Comparison of ENCODE assay signal across 17 cellular contexts in genomic region chr17:14165672-14166071, GRCh38.
DNase-seq lines count a peak whose midpoint lies in the region; ATAC-seq and TF ChIP-seq lines count a peak whose summit lies in the region.
"Had no signal": no experiment of that assay in that cellular context is flagged by ENCODE, and none has a peak within 500 bp of the region (broad histone marks: within the 10 kb centered on the region; RNA-seq: fewer than 3 reads in every experiment).

No MANE protein-coding gene starts in this region.

- no peak for TF ChIP-seq CTCF in endodermal cell (conservative IDR thresholded peaks at IDR 0.05)

- H3K27me3 Mint-ChIP-seq in endodermal cell (ENCODE audit: insufficient read depth), result no peaks in the 10 kb centered on the region
- no peaks in the 10 kb centered on the region for H3K27me3 Mint-ChIP-seq in activated CD8-positive, alpha-beta T cell treated with anti-CD3 and anti-CD28 coated beads, Interleukin-2, amount 10 ng/mL, durations not matched to agents 7 days and 5 days (ENCODE audit: low read depth)
- H3K27me3 Mint-ChIP-seq in naive thymus-derived CD8-positive, alpha-beta T cell, result no peaks in the 10 kb centered on the region
- H3K27me3 Mint-ChIP-seq: CD8-positive, alpha-beta memory T cell had no signal

- POLR2A ChIA-PET in activated CD8-positive, alpha-beta T cell treated with anti-CD3 and anti-CD28 coated beads, Interleukin-2, amount 10 ng/mL, durations not matched to agents 7 days and 5 days (lab: Charles Lee), result interaction anchor here (0.7 kb wide), 1 partner anchor 1747 kb away, joined by 3 read pairs; no protein-coding TSS in a partner anchor
- POLR2A ChIA-PET in naive thymus-derived CD8-positive, alpha-beta T cell (lab: Charles Lee), result interaction anchor here (0.6 kb wide), 1 partner anchor 33 kb away, joined by 3 read pairs; no protein-coding TSS in a partner anchor

- peaks cover 8% of the 10 kb centered on the region for H3K4me1 ChIP-seq in endodermal cell (ENCODE audit: control insufficient read depth, insufficient read depth, low read length)
- H3K4me1 ChIP-seq: Caco-2 had no signal

- 89 to 95% methylated on average over 1 of the region's 1 CpG for WGBS in endodermal cell (ENCODE audit: insufficient coverage in 1 of 2, insufficient read length in 1 of 2), 2 experiments

- no peak overlapping the region for H3K27ac ChIP-seq in endodermal cell (ENCODE audit: low read depth, low read length)
- H3K27ac ChIP-seq: 22Rv1 had no signal

- no peak overlapping the region for H3K4me3 Mint-ChIP-seq in endodermal cell
- H3K4me3 Mint-ChIP-seq in activated CD8-positive, alpha-beta T cell treated with anti-CD3 and anti-CD28 coated beads, Interleukin-2, amount 10 ng/mL, durations not matched to agents 7 days and 5 days, result no peak overlapping the region
- no peak overlapping the region for H3K4me3 Mint-ChIP-seq in naive thymus-derived CD8-positive, alpha-beta T cell
- H3K4me3 Mint-ChIP-seq: CD14-positive monocyte; CD8-positive, alpha-beta memory T cell; HFFc6 had no signal

- H3K9me3 Mint-ChIP-seq in endodermal cell, result peaks cover 33% of the 10 kb centered on the region
- H3K9me3 Mint-ChIP-seq in activated CD8-positive, alpha-beta T cell treated with anti-CD3 and anti-CD28 coated beads, Interleukin-2, amount 10 ng/mL, durations not matched to agents 7 days and 5 days (ENCODE audit: insufficient read depth), result peaks cover 22% of the 10 kb centered on the region
- peaks cover 0 to 20% (median 12%) of the 10 kb centered on the region in 9 donors for H3K9me3 Mint-ChIP-seq in naive thymus-derived CD8-positive, alpha-beta T cell

- H3K27ac Mint-ChIP-seq in endodermal cell, result no peak overlapping the region
- no peak overlapping the region for H3K27ac Mint-ChIP-seq in activated CD8-positive, alpha-beta T cell treated with anti-CD3 and anti-CD28 coated beads, Interleukin-2, amount 10 ng/mL, durations not matched to agents 7 days and 5 days
- H3K27ac Mint-ChIP-seq in naive thymus-derived CD8-positive, alpha-beta T cell, result peak overlapping the region in 4 of 10 donors; percentile 49 to 64 (median 60)
- H3K27ac Mint-ChIP-seq: CD8-positive, alpha-beta memory T cell; HFFc6 had no signal

- peak overlapping the region; percentile 13 for H3K9ac ChIP-seq in endodermal cell (ENCODE audit: extremely low read depth, low read length, poor library complexity, severe bottlenecking)

- peak; percentile 33 to 38 for ATAC-seq in activated CD4-positive, CD25-positive, alpha-beta regulatory T cell treated with anti-CD3 and anti-CD28 coated beads, Interleukin-2, amount 50 U/mL, for 24 hours
- no peak for ATAC-seq in activated CD8-positive, alpha-beta T cell treated with anti-CD3 and anti-CD28 coated beads, Interleukin-2, amount 10 ng/mL, durations not matched to agents 7 days and 5 days
- no peak for ATAC-seq in naive thymus-derived CD8-positive, alpha-beta T cell

- no peak for DNase-seq in activated CD4-positive, CD25-positive, alpha-beta regulatory T cell treated with anti-CD3 and anti-CD28 coated beads, Interleukin-2, amount 50 U/mL, for 72 hours
- DNase-seq in OCI-M1 (lab: John Stamatoyannopoulos, UW) (peak; percentile 71), endodermal cell (no peak), iris pigment epithelial cell (ENCODE audit: low read depth) (peak; percentile 39), NOMO-1 (lab: John Stamatoyannopoulos, UW; ENCODE audit: unreplicated experiment in 2 of 2) (no peak)
- no peak for DNase-seq in activated CD8-positive, alpha-beta T cell treated with anti-CD3 and anti-CD28 coated beads, Interleukin-2, amount 10 ng/mL, durations not matched to agents 7 days and 5 days
- DNase-seq in naive thymus-derived CD8-positive, alpha-beta T cell, result no peak
- DNase-seq: Caco-2; CD8-positive, alpha-beta memory T cell; DND-41; GDM1; GOT3; HFFc6 had no signal

- no peaks in the 10 kb centered on the region for H3K27me3 ChIP-seq in endodermal cell (ENCODE audit: control insufficient read depth, insufficient read depth, low read length, poor library complexity, severe bottlenecking)

- no peak overlapping the region for H3K4me3 ChIP-seq in endodermal cell (ENCODE audit: low read length)
- H3K4me3 ChIP-seq: HAP-1 had no signal

- CTCF ChIA-PET in activated CD8-positive, alpha-beta T cell treated with anti-CD3 and anti-CD28 coated beads, Interleukin-2, amount 10 ng/mL, durations not matched to agents 7 days and 5 days (lab: Charles Lee), result interaction anchor here (1.3 kb wide), 1 partner anchor 38 kb away, joined by 5 read pairs; no protein-coding TSS in a partner anchor

- H3K4me1 Mint-ChIP-seq in endodermal cell, result peaks cover 10% of the 10 kb centered on the region
- no peaks in the 10 kb centered on the region for H3K4me1 Mint-ChIP-seq in activated CD8-positive, alpha-beta T cell treated with anti-CD3 and anti-CD28 coated beads, Interleukin-2, amount 10 ng/mL, durations not matched to agents 7 days and 5 days (ENCODE audit: low read depth)
- peaks cover 4 to 15% (median 9%) of the 10 kb centered on the region in 4 donors for H3K4me1 Mint-ChIP-seq in naive thymus-derived CD8-positive, alpha-beta T cell
- H3K4me1 Mint-ChIP-seq: CD14-positive monocyte had no signal

- H3K36me3 Mint-ChIP-seq in endodermal cell (ENCODE audit: low read depth), result peaks cover 30% of the 10 kb centered on the region
- H3K36me3 Mint-ChIP-seq in activated CD8-positive, alpha-beta T cell treated with anti-CD3 and anti-CD28 coated beads, Interleukin-2, amount 10 ng/mL, durations not matched to agents 7 days and 5 days (ENCODE audit: low read depth), result peaks cover 55% of the 10 kb centered on the region
- peaks cover 20 to 51% (median 26%) of the 10 kb centered on the region in 3 donors for H3K36me3 Mint-ChIP-seq in naive thymus-derived CD8-positive, alpha-beta T cell

- peaks cover 31% of the 10 kb centered on the region for H3K9me3 ChIP-seq in endodermal cell (ENCODE audit: control insufficient read depth, low read length)
- H3K9me3 ChIP-seq: Caco-2, HAP-1 had no signal

- peaks cover 15% of the 10 kb centered on the region for H3K36me3 ChIP-seq in endodermal cell (ENCODE audit: control insufficient read depth, insufficient read depth, low read length)
- H3K36me3 ChIP-seq: HAP-1 had no signal

Comparison
In these comparisons a context has a peak if more than half of its experiments do, and no peak if none do; other contexts are left out.
1. ATAC-seq: peak in activated CD4-positive, CD25-positive, alpha-beta regulatory T cell treated with anti-CD3 and anti-CD28 coated beads, Interleukin-2, amount 50 U/mL, for 24 hours (2 of 2); none in activated CD8-positive, alpha-beta T cell treated with anti-CD3 and anti-CD28 coated beads, Interleukin-2, amount 10 ng/mL, durations not matched to agents 7 days and 5 days (single experiment) and naive thymus-derived CD8-positive, alpha-beta T cell (0 of 2).
2. DNase-seq: peak in OCI-M1 (single experiment) and iris pigment epithelial cell (single experiment); none in activated CD4-positive, CD25-positive, alpha-beta regulatory T cell treated with anti-CD3 and anti-CD28 coated beads, Interleukin-2, amount 50 U/mL, for 72 hours (single experiment), endodermal cell (single experiment), NOMO-1 (0 of 2), activated CD8-positive, alpha-beta T cell treated with anti-CD3 and anti-CD28 coated beads, Interleukin-2, amount 10 ng/mL, durations not matched to agents 7 days and 5 days (single experiment) and naive thymus-derived CD8-positive, alpha-beta T cell (0 of 10).